ENCODE assay signal across 8 cellular contexts in genomic region chr11:11424696-11425095, GRCh38.
"Had no signal": no experiment of that assay in that cellular context is flagged by ENCODE, and none has a peak within 500 bp of the region (broad histone marks: within the 10 kb centered on the region; RNA-seq: fewer than 3 reads in every experiment).

No MANE protein-coding gene starts in this region.

- H2AFZ ChIP-seq: GM23248 had no signal

- H3K9me3 Mint-ChIP-seq: HFFc6 had no signal

- H3K4me3 ChIP-seq: GM23248, HAP-1, K562 had no signal

- DNase-seq: GM23248, GOT3, H7, HFFc6, IMR-90 had no signal

- H3K36me3 ChIP-seq: HAP-1 had no signal

- H3K9ac ChIP-seq: GM23248 had no signal

- H3K4me1 ChIP-seq: HAP-1 had no signal

- H3K9me3 ChIP-seq: HAP-1 had no signal

- H3K4me3 Mint-ChIP-seq: HFFc6 had no signal

- H3K27ac ChIP-seq: GM23248, HL-60 had no signal

- H3K27ac Mint-ChIP-seq: HFFc6 had no signal
